8 cellular contexts compared by ENCODE assay signal in genomic region chr3:136752046-136752326, GRCh38. TPM values are rescaled to one million over a fixed set of nuclear protein-coding genes. Genes with fewer than 3 reads are reported as not detected.
A peak's percentile ranks its signal among the peaks of the same experiment; 100 is the strongest.
DNase-seq lines count a peak whose midpoint lies in the region; ATAC-seq and TF ChIP-seq lines count a peak whose summit lies in the region.

No MANE protein-coding gene starts in this region.

- POLR2A ChIA-PET in T-cell (lab: Charles Lee) = interaction anchor here (0.6 to 1.9 kb wide), 8 partner anchors 22 to 557 kb away, joined by 3 to 34 read pairs (median 4); partner anchors contain the start of gene NCK1 (in 2 of the 2)

- peak overlapping the region; percentile 96 for H3K27ac ChIP-seq in parathyroid adenoma

- ATAC-seq in GM19023 (IDR thresholded peaks at IDR 0.05; ENCODE audit: unreplicated experiment) = peak; percentile 16
- peak; percentile 10 for ATAC-seq in HG03139 (IDR thresholded peaks at IDR 0.05; ENCODE audit: unreplicated experiment)
- ATAC-seq in T-cell (replicated peaks in 1 of 4) = peak; percentile 24 to 35 (median 28)
- no peak for ATAC-seq in GM21367 (IDR thresholded peaks at IDR 0.05; ENCODE audit: unreplicated experiment)

- H3K36me3 Mint-ChIP-seq in CD14-positive monocyte = no peaks in the 10 kb centered on the region
- no peaks in the 10 kb centered on the region for H3K36me3 Mint-ChIP-seq in T-cell

- no peaks in the 10 kb centered on the region for H3K27me3 Mint-ChIP-seq in CD14-positive monocyte (ENCODE audit: low read depth in 3 of 3)
- H3K27me3 Mint-ChIP-seq in T-cell = no peaks in the 10 kb centered on the region

- TF ChIP-seq CTCF in CD14-positive monocyte (IDR thresholded peaks at IDR 0.05) = no peak
- TF ChIP-seq CTCF in fibroblast of the aortic adventitia (IDR thresholded peaks at IDR 0.05; ENCODE audit: insufficient read depth, low read length) = no peak
- no peak for TF ChIP-seq CTCF in parathyroid adenoma (IDR thresholded peaks at IDR 0.05)

- peak overlapping the region; percentile 81 for H3K9ac ChIP-seq in parathyroid adenoma

- peak overlapping the region; percentile 86 for H2AFZ ChIP-seq in parathyroid adenoma

- H3K4me3 Mint-ChIP-seq in CD14-positive monocyte = peak overlapping the region; percentile 87 to 88
- peak overlapping the region; percentile 90 to 93 (median 92) for H3K4me3 Mint-ChIP-seq in T-cell

- peaks cover 23% of the 10 kb centered on the region for H3K79me2 ChIP-seq in parathyroid adenoma

- H3K4me1 ChIP-seq in parathyroid adenoma = peaks cover 9% of the 10 kb centered on the region

- intact Hi-C loops in CD14-positive monocyte (cut with micrococcal nuclease) = loop anchor here (5.0 to 10.0 kb wide), 7 partner anchors 113 to 677 kb away; partner anchors contain the start of gene NCK1 (in 1 of the 2)

- no peaks in the 10 kb centered on the region for H3K9me3 ChIP-seq in parathyroid adenoma (ENCODE audit: control insufficient read depth, low read length)

- H3K4me3 ChIP-seq in fibroblast of the aortic adventitia (ENCODE audit: low read depth, low read length) = peak overlapping the region; percentile 79
- H3K4me3 ChIP-seq in parathyroid adenoma (ENCODE audit: low read depth, low read length) = peak overlapping the region; percentile 79

- H3K4me2 ChIP-seq in parathyroid adenoma (ENCODE audit: low read length) = peak overlapping the region; percentile 47

- no peaks in the 10 kb centered on the region for H3K36me3 ChIP-seq in parathyroid adenoma (ENCODE audit: control insufficient read depth, insufficient read depth, low read length)

- H3K27me3 ChIP-seq in parathyroid adenoma (ENCODE audit: control insufficient read depth, insufficient read depth, low read length) = no peaks in the 10 kb centered on the region

- H3K4me1 Mint-ChIP-seq in CD14-positive monocyte (peaks cover 46% of the 10 kb centered on the region), T-cell (peaks cover 46 to 52% (median 49%) of the 10 kb centered on the region in 3 donors)

- H3K27ac Mint-ChIP-seq in CD14-positive monocyte = peak overlapping the region; percentile 92 to 97 (median 96)
- peak overlapping the region; percentile 95 to 96 for H3K27ac Mint-ChIP-seq in T-cell

- DNase-seq in CD14-positive monocyte (ENCODE audit: low spot score) = no peak
- no peak for DNase-seq in T-cell
- DNase-seq in fibroblast of the aortic adventitia (ENCODE audit: low read depth) = no peak
- no peak for DNase-seq in DMS79 treated with DMSO at 0.1 percent for 48 hours (lab: John Stamatoyannopoulos, UW)

- no peaks in the 10 kb centered on the region for H3K9me3 Mint-ChIP-seq in CD14-positive monocyte
- H3K9me3 Mint-ChIP-seq in T-cell = no peaks in the 10 kb centered on the region

- CTCF ChIA-PET in T-cell (lab: Charles Lee) = interaction anchor here (0.6 to 3.0 kb wide), 51 partner anchors 10 to 681 kb away, joined by 3 to 89 read pairs (median 4); partner anchors contain the start of genes NCK1 (in 2 of the 2), MSL2 (in 1 of the 2) and PCCB (in 1 of the 2)

RNA-seq across cellular contexts. Expression of gene STAG1, which starts 0.2 kb away (rescaled TPM):
- 1 to 10 TPM; 7.2 to 10.0 TPM for polyA plus RNA-seq in CD14-positive monocyte
- total RNA-seq in T-cell = 10 to 100 TPM; 38.9 to 52.5 (median 42.7) TPM
- 75.1 and 78.0 TPM in 2 replicates for total RNA-seq in fibroblast of the aortic adventitia (ENCODE audit: low replicate concordance)
